Comparison of ENCODE assay signal across 20 cellular contexts in genomic region chr5:173397531-173397930, GRCh38.
DNase-seq lines count a peak whose midpoint lies in the region; ATAC-seq and TF ChIP-seq lines count a peak whose summit lies in the region.
"Had no signal": no experiment of that assay in that cellular context is flagged by ENCODE, and none has a peak within 500 bp of the region (broad histone marks: within the 10 kb centered on the region; RNA-seq: fewer than 3 reads in every experiment).

No MANE protein-coding gene starts in this region.

- ATAC-seq in GM21737 (IDR thresholded peaks at IDR 0.05; ENCODE audit: unreplicated experiment): no peak
- ATAC-seq: left lung; stimulated activated naive B cell treated with anti-CD40 and anti-IgM and Interleukin-4, amounts not matched to agents 10 μg/mL and 1 μg/mL and 100 μg/mL, for 72 hours had no signal

- TF ChIP-seq CTCF in NB4 (IDR thresholded peaks at IDR 0.05; ENCODE audit: low read depth, low read length): no peak
- no peak for TF ChIP-seq CTCF in coronary artery (IDR thresholded peaks at IDR 0.05)

- TF ChIP-seq POLR2A in NB4 (IDR thresholded peaks at IDR 0.05; ENCODE audit: extremely low read depth, insufficient read length): no peak

- peak; percentile 32 for DNase-seq in GM03348 (ENCODE audit: low spot score)
- peak; percentile 72 for DNase-seq in NB4 (ENCODE audit: low read depth)
- peak; percentile 35 for DNase-seq in coronary artery (ENCODE audit: low spot score)
- DNase-seq in skeletal muscle cell (ENCODE audit: low read depth): peak; percentile 7
- no peak for DNase-seq in stimulated activated CD4-positive, alpha-beta T cell treated with anti-CD3 and anti-CD28 coated beads, Interleukin-4, amount 100 ng/mL, for 4 hours
- DNase-seq in NCI-H128 (lab: John Stamatoyannopoulos, UW; ENCODE audit: unreplicated experiment): no peak
- DNase-seq in DMS153 (lab: John Stamatoyannopoulos, UW): no peak
- DNase-seq: activated CD4-positive, alpha-beta T cell treated with anti-CD3 and anti-CD28 coated beads, Interleukin-2, amount 10 ng/mL, durations not matched to agents 7 days and 5 days; activated naive CD8-positive, alpha-beta T cell treated with anti-CD3 and anti-CD28 coated beads, Interleukin-2, amount 10 ng/mL, durations not matched to agents 7 days and 5 days; DND-41; foreskin melanocyte; immature natural killer cell; left lung; NCI-H1092; NCI-H1930; NCI-H226; stimulated activated naive B cell treated with anti-CD40 and anti-IgM and Interleukin-4, amounts not matched to agents 10 μg/mL and 1 μg/mL and 100 μg/mL, for 72 hours; WERI-Rb-1 had no signal

- H3K4me3 ChIP-seq in NB4 (ENCODE audit: low read depth, low read length): no peak overlapping the region
- no peak overlapping the region for H3K4me3 ChIP-seq in coronary artery
- H3K4me3 ChIP-seq in skeletal muscle cell (ENCODE audit: low read depth, low read length): no peak overlapping the region
- H3K4me3 ChIP-seq: hepatocyte, left lung had no signal

- H3K27ac ChIP-seq in coronary artery: no peak overlapping the region
- H3K27ac ChIP-seq: hepatocyte, left lung, WERI-Rb-1 had no signal

Comparison
In these comparisons a context has a peak if more than half of its experiments do, and no peak if none do; other contexts are left out.
1. DNase-seq: peak in GM03348 (single experiment), NB4 (single experiment), coronary artery (single experiment) and skeletal muscle cell (single experiment); none in stimulated activated CD4-positive, alpha-beta T cell treated with anti-CD3 and anti-CD28 coated beads, Interleukin-4, amount 100 ng/mL, for 4 hours (0 of 2), NCI-H128 (single experiment) and DMS153 (single experiment).